In the genomic region with DNA sequence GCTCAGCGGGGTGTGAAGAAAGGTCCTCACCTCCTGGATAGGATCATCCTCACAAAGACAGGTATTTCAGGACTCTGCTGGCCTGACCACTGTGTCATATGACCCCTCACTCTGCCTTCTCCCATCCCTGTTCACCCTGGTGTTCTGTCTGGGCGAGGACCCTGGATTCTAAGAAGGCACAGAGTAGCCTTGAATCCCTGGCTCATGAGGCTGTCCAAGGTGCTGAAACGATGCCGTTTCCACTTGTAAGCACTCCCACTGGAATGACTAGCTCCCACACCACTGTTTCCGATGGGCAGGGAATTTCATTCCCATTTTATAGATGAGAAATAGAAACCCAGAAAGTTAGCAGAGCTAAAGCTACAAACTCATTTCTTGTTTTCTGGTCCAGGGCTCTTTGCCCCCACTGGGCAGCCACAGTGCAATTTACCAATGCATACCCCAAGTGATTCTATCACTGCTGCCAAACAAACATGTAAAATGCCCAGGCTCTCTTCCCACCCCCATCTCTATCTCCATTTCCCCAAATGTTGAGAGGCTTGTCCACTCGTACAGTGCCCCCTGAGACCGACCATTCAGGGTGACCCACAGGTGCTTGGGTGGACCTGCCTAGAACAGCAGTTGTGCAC, we compare ENCODE assay signal across 1 cellular context.
TF ChIP-seq lines count a peak whose summit lies in the region.

No MANE protein-coding gene starts in this region.

TF ChIP-seq in K562, 482 proteins besides CTCF, POLR2A, EP300 and RAD21 (continued from another document):
- TF ChIP-seq, protein P1, sequence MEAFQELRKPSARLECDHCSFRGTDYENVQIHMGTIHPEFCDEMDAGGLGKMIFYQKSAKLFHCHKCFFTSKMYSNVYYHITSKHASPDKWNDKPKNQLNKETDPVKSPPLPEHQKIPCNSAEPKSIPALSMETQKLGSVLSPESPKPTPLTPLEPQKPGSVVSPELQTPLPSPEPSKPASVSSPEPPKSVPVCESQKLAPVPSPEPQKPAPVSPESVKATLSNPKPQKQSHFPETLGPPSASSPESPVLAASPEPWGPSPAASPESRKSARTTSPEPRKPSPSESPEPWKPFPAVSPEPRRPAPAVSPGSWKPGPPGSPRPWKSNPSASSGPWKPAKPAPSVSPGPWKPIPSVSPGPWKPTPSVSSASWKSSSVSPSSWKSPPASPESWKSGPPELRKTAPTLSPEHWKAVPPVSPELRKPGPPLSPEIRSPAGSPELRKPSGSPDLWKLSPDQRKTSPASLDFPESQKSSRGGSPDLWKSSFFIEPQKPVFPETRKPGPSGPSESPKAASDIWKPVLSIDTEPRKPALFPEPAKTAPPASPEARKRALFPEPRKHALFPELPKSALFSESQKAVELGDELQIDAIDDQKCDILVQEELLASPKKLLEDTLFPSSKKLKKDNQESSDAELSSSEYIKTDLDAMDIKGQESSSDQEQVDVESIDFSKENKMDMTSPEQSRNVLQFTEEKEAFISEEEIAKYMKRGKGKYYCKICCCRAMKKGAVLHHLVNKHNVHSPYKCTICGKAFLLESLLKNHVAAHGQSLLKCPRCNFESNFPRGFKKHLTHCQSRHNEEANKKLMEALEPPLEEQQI (IDR thresholded peaks at IDR 0.05) = peak; percentile 60; the same call in 1 of the 2 replicates
- no peak for TF ChIP-seq ZNF239 (CRISPR knock-in tag; IDR thresholded peaks at IDR 0.05)
- TF ChIP-seq POLR3G (IDR thresholded peaks at IDR 0.05; ENCODE audit: extremely low read depth, insufficient read length, insufficient replicate concordance) = no peak
- TF ChIP-seq, protein P2, sequence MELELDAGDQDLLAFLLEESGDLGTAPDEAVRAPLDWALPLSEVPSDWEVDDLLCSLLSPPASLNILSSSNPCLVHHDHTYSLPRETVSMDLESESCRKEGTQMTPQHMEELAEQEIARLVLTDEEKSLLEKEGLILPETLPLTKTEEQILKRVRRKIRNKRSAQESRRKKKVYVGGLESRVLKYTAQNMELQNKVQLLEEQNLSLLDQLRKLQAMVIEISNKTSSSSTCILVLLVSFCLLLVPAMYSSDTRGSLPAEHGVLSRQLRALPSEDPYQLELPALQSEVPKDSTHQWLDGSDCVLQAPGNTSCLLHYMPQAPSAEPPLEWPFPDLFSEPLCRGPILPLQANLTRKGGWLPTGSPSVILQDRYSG (tag; conservative IDR thresholded peaks at IDR 0.05; ENCODE audit: low read depth) = 0 out of 2 replicates have a peak, but pooled peaks have one; percentile 56
- no peak for TF ChIP-seq PHF20 (IDR thresholded peaks at IDR 0.05; ENCODE audit: partially characterized antibody)
- TF ChIP-seq EHMT2 (IDR thresholded peaks at IDR 0.05) = peak; percentile 99
- TF ChIP-seq, protein P3, sequence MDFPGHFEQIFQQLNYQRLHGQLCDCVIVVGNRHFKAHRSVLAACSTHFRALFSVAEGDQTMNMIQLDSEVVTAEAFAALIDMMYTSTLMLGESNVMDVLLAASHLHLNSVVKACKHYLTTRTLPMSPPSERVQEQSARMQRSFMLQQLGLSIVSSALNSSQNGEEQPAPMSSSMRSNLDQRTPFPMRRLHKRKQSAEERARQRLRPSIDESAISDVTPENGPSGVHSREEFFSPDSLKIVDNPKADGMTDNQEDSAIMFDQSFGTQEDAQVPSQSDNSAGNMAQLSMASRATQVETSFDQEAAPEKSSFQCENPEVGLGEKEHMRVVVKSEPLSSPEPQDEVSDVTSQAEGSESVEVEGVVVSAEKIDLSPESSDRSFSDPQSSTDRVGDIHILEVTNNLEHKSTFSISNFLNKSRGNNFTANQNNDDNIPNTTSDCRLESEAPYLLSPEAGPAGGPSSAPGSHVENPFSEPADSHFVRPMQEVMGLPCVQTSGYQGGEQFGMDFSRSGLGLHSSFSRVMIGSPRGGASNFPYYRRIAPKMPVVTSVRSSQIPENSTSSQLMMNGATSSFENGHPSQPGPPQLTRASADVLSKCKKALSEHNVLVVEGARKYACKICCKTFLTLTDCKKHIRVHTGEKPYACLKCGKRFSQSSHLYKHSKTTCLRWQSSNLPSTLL (IDR thresholded peaks at IDR 0.05) = no peak
- no peak for TF ChIP-seq SRSF3 (IDR thresholded peaks at IDR 0.05; ENCODE audit: insufficient read depth, low read length)
- no peak for TF ChIP-seq IFI16 (CRISPR knock-in tag; IDR thresholded peaks at IDR 0.05)
- TF ChIP-seq MCM7 (IDR thresholded peaks at IDR 0.05) = no peak
- TF ChIP-seq NCOA6 (IDR thresholded peaks at IDR 0.05) = no peak
- TF ChIP-seq NELFE (IDR thresholded peaks at IDR 0.05; ENCODE audit: insufficient read depth, insufficient read length) = no peak
- no peak for TF ChIP-seq TAF9B (IDR thresholded peaks at IDR 0.05; ENCODE audit: partially characterized antibody)
- no peak for TF ChIP-seq SRSF7 (optimal IDR thresholded peaks at IDR 0.05; ENCODE audit: low read depth, low read length)
- TF ChIP-seq ZNF766 (CRISPR knock-in tag; conservative IDR thresholded peaks at IDR 0.05) = peak; percentile 79
- TF ChIP-seq, protein P4, sequence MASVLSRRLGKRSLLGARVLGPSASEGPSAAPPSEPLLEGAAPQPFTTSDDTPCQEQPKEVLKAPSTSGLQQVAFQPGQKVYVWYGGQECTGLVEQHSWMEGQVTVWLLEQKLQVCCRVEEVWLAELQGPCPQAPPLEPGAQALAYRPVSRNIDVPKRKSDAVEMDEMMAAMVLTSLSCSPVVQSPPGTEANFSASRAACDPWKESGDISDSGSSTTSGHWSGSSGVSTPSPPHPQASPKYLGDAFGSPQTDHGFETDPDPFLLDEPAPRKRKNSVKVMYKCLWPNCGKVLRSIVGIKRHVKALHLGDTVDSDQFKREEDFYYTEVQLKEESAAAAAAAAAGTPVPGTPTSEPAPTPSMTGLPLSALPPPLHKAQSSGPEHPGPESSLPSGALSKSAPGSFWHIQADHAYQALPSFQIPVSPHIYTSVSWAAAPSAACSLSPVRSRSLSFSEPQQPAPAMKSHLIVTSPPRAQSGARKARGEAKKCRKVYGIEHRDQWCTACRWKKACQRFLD (CRISPR knock-in tag; IDR thresholded peaks at IDR 0.05) = 0 out of 2 replicates have a peak, but pooled peaks have one; percentile 31
- TF ChIP-seq HNRNPK (IDR thresholded peaks at IDR 0.05; ENCODE audit: low read depth, low read length, poor library complexity, severe bottlenecking) = no peak
- TF ChIP-seq, protein P5, sequence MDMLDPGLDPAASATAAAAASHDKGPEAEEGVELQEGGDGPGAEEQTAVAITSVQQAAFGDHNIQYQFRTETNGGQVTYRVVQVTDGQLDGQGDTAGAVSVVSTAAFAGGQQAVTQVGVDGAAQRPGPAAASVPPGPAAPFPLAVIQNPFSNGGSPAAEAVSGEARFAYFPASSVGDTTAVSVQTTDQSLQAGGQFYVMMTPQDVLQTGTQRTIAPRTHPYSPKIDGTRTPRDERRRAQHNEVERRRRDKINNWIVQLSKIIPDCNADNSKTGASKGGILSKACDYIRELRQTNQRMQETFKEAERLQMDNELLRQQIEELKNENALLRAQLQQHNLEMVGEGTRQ (CRISPR knock-in tag; IDR thresholded peaks at IDR 0.05) = no peak
- TF ChIP-seq FOXK1 (CRISPR knock-in tag; IDR thresholded peaks at IDR 0.05; ENCODE audit: borderline replicate concordance) = no peak
- TF ChIP-seq CREM (IDR thresholded peaks at IDR 0.05; ENCODE audit: low read depth) = peak; percentile 5; the same call in 1 of the 2 replicates
- no peak for TF ChIP-seq SMAD1 (IDR thresholded peaks at IDR 0.05; ENCODE audit: low read depth, low read length, partially characterized antibody)
- no peak for TF ChIP-seq NFE2 (IDR thresholded peaks at IDR 0.05; ENCODE audit: low read depth)
- no peak for TF ChIP-seq DDX20 (tag; IDR thresholded peaks at IDR 0.05; ENCODE audit: low read depth)
- 0 out of 2 replicates have a peak, but pooled peaks have one; percentile 10 for TF ChIP-seq PRMT5 (CRISPR knock-in tag; IDR thresholded peaks at IDR 0.05)
- TF ChIP-seq MIER1 (IDR thresholded peaks at IDR 0.05; ENCODE audit: low read depth) = peak; percentile 96
- TF ChIP-seq GTF2A2 (tag; IDR thresholded peaks at IDR 0.05) = no peak
- TF ChIP-seq NR3C1 (CRISPR knock-in tag; IDR thresholded peaks at IDR 0.05) = no peak; the same call in 1 of the 2 replicates
- no peak for TF ChIP-seq TCF7L2 (IDR thresholded peaks at IDR 0.05; ENCODE audit: low read depth, low read length)
- TF ChIP-seq JUN (IDR thresholded peaks at IDR 0.05; ENCODE audit: borderline replicate concordance, low read depth, low read length) = no peak
- TF ChIP-seq JUN (CRISPR knock-in tag; IDR thresholded peaks at IDR 0.05; ENCODE audit: borderline replicate concordance) = no peak
- TF ChIP-seq SRSF9 (IDR thresholded peaks at IDR 0.05; ENCODE audit: borderline replicate concordance, low read depth, low read length) = no peak
- no peak for TF ChIP-seq ELF4 (CRISPR knock-in tag; IDR thresholded peaks at IDR 0.05)
- no peak for TF ChIP-seq POLR2B (IDR thresholded peaks at IDR 0.05; ENCODE audit: low read depth, partially characterized antibody)
- no peak for TF ChIP-seq BACH1 (tag; IDR thresholded peaks at IDR 0.05)
- 0 out of 2 replicates have a peak, but pooled peaks have one; percentile 12 for TF ChIP-seq PYGO2 (tag; IDR thresholded peaks at IDR 0.05)
- no peak for TF ChIP-seq RCOR1 (IDR thresholded peaks at IDR 0.05; ENCODE audit: borderline replicate concordance in 1 of 2, low read depth in 2 of 2, low read length in 2 of 2)
- no peak for TF ChIP-seq RAD51 (IDR thresholded peaks at IDR 0.05; ENCODE audit: borderline replicate concordance, low read depth)
- no peak for TF ChIP-seq MCM5 (IDR thresholded peaks at IDR 0.05; ENCODE audit: low read depth)
- TF ChIP-seq ZC3H11A (IDR thresholded peaks at IDR 0.05; ENCODE audit: low read depth, low read length) = no peak
- no peak for TF ChIP-seq PCBP2 (IDR thresholded peaks at IDR 0.05; ENCODE audit: low read depth, low read length, poor library complexity, severe bottlenecking)
- no peak for TF ChIP-seq MEIS2 (IDR thresholded peaks at IDR 0.05; ENCODE audit: partially characterized antibody)
- TF ChIP-seq YY1 (IDR thresholded peaks at IDR 0.05; ENCODE audit: borderline replicate concordance in 1 of 3, control insufficient read depth in 1 of 3, extremely low read depth in 1 of 3, insufficient read depth in 3 of 3, insufficient read length in 1 of 3, insufficient replicate concordance in 2 of 3, low read depth in 1 of 3, low read length in 2 of 3) = no peak
